ENCODE assay signal across 26 cellular contexts in the genomic region with DNA sequence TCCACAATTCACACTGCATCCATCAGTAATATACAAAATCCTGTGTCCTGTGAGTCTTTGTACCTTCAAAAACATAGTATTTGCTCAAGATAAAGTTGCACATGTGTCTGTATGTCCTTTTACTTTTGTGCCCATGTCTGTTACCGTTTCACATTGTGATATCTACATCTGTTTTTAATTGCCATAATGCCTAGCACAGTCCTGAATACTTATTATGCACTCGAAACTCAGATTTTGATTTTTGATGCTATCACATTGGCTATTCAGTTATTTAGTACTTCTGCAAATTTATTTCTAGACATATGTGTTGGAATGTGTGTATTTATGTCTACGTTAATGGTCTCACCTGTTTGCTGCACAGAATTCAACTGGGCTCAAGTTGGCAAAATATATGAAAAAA.
"Had no signal": no experiment of that assay in that cellular context is flagged by ENCODE, and none has a peak within 500 bp of the region (broad histone marks: within the 10 kb centered on the region; RNA-seq: fewer than 3 reads in every experiment).

No MANE protein-coding gene starts in this region.

- ATAC-seq: effector memory CD8-positive, alpha-beta T cell; esophagus mucosa; foreskin keratinocyte; gastroesophageal sphincter; heart left ventricle; left cardiac atrium; left lung; left ventricle myocardium superior; lower lobe of right lung; mucosa of descending colon; naive thymus-derived CD8-positive, alpha-beta T cell had no signal

- H3K4me3 ChIP-seq: colonic mucosa, esophagus squamous epithelium, gastroesophageal sphincter, heart left ventricle, hepatocyte, left lung, lower lobe of right lung, mucosa of descending colon had no signal

- H2AFZ ChIP-seq: hepatocyte had no signal

- H3K4me1 ChIP-seq: colonic mucosa, esophagus squamous epithelium, foreskin keratinocyte, gastroesophageal sphincter, heart left ventricle, left lung, lower lobe of right lung had no signal

- H3K9me3 ChIP-seq: colonic mucosa, mucosa of descending colon had no signal

- H3K27ac ChIP-seq: colonic mucosa, epithelial cell of prostate, esophagus squamous epithelium, foreskin keratinocyte, gastroesophageal sphincter, heart left ventricle, hepatocyte, left lung, lower lobe of right lung had no signal

- DNase-seq: colonic mucosa; cortex of kidney; effector CD8-positive, alpha-beta T cell; effector memory CD8-positive, alpha-beta T cell; endodermal cell; erythroblast; esophagus squamous epithelium; foreskin keratinocyte; heart left ventricle; hypothalamus; immature natural killer cell; islet precursor cell; kidney; kidney glomerular epithelial cell; left cardiac atrium; left lung; left ventricle myocardium superior; lower lobe of right lung; mesenchymal stem cell; mucosa of descending colon; naive B cell; naive thymus-derived CD8-positive, alpha-beta T cell had no signal

- H3K27me3 ChIP-seq: colonic mucosa, esophagus squamous epithelium, foreskin keratinocyte, gastroesophageal sphincter, heart left ventricle, hepatocyte, left lung had no signal

- H3K4me2 ChIP-seq: hepatocyte had no signal

- H3K79me2 ChIP-seq: hepatocyte had no signal

- H3K36me3 ChIP-seq: colonic mucosa, esophagus squamous epithelium, gastroesophageal sphincter, heart left ventricle, left lung, lower lobe of right lung had no signal
